Comparison of ENCODE assay signal across 9 cellular contexts in genomic region chr4:169485791-169486742, GRCh38.
DNase-seq lines count a peak whose midpoint lies in the region; ATAC-seq and TF ChIP-seq lines count a peak whose summit lies in the region.
"Had no signal": no experiment of that assay in that cellular context is flagged by ENCODE, and none has a peak within 500 bp of the region (broad histone marks: within the 10 kb centered on the region; RNA-seq: fewer than 3 reads in every experiment).

No MANE protein-coding gene starts in this region.

- no peak for TF ChIP-seq POLR2A in tibial nerve (IDR thresholded peaks at IDR 0.05)

- POLR2A ChIA-PET in PC-3 (lab: Charles Lee; ENCODE audit: unreplicated experiment): no interaction called here

- ATAC-seq in GM19372 (IDR thresholded peaks at IDR 0.05; ENCODE audit: low read depth, unreplicated experiment): peak; percentile 75
- ATAC-seq in HG03571 (IDR thresholded peaks at IDR 0.05; ENCODE audit: unreplicated experiment): peak; percentile 80
- ATAC-seq in PC-3: peak; percentile 54; the same call in 1 of the 2 replicates

- peak overlapping the region; percentile 76 for H2AFZ ChIP-seq in PC-3 (ENCODE audit: low read length)
- no peak overlapping the region for H2AFZ ChIP-seq in mammary epithelial cell (ENCODE audit: low read depth, low read length)

- no peaks in the 10 kb centered on the region for H3F3A ChIP-seq in PC-3 (ENCODE audit: low read length, unreplicated experiment)

- H3K9me2 ChIP-seq in PC-3 (replicated peaks; ENCODE audit: low read length): no peaks in the 10 kb centered on the region

- no TSS peak for BruUV-seq in PC-3 (replicated peaks; lab: Mats Ljungman, UMichigan)
- no TSS peak for BruUV-seq in mammary epithelial cell (replicated peaks; lab: Mats Ljungman, UMichigan)

- intact Hi-C loops in PC-3 (cut with micrococcal nuclease) (loop anchor here (1.0 to 10.0 kb wide), 4 partner anchors 214 to 563 kb away; no protein-coding TSS in a partner anchor), mammary epithelial cell (cut with micrococcal nuclease) (loop anchor here (1.0 to 2.0 kb wide), 5 partner anchors 215 to 1303 kb away; no protein-coding TSS in a partner anchor)

- no peak for TF ChIP-seq EP300 in tibial nerve (IDR thresholded peaks at IDR 0.05)

- H4K20me1 ChIP-seq in PC-3 (ENCODE audit: low read length) (no peaks in the 10 kb centered on the region), mammary epithelial cell (ENCODE audit: insufficient read depth, low read length) (no peaks in the 10 kb centered on the region)
- H4K20me1 ChIP-seq: BLaER1 treated with 17β-estradiol and CSF1 and Interleukin-3, amounts not matched to agents 10 nM and 100 nM had no signal

- H3K4me3 ChIP-seq in PC-3 (ENCODE audit: low read length) (peak overlapping the region; percentile 28), mammary epithelial cell (replicated peaks in 1 of 3; ENCODE audit: insufficient read depth in 1 of 3, low read depth in 2 of 3, low read length in 3 of 3) (no peak overlapping the region), tibial nerve (no peak overlapping the region)
- H3K4me3 ChIP-seq: BLaER1 treated with 17β-estradiol and CSF1 and Interleukin-3, amounts not matched to agents 10 nM and 100 nM had no signal

- no peaks in the 10 kb centered on the region for H3K27me3 ChIP-seq in PC-3 (ENCODE audit: low read length)
- no peaks in the 10 kb centered on the region for H3K27me3 ChIP-seq in mammary epithelial cell (ENCODE audit: insufficient read depth, low read length)
- no peaks in the 10 kb centered on the region for H3K27me3 ChIP-seq in tibial nerve
- H3K27me3 ChIP-seq: BLaER1 treated with 17β-estradiol and CSF1 and Interleukin-3, amounts not matched to agents 10 nM and 100 nM had no signal

- 32% methylated on average over 7 of the region's 7 CpGs for WGBS in mammary epithelial cell (ENCODE audit: low coverage, missing lambda C conversion rate)
- WGBS in tibial nerve, 2 donors: 17 to 21% methylated on average over 7 of the region's 7 CpGs

- H3K4me1 ChIP-seq in PC-3 (ENCODE audit: insufficient read depth, low read length) (peaks cover 18% of the 10 kb centered on the region), mammary epithelial cell (ENCODE audit: insufficient read depth, low read length) (peaks cover 4% of the 10 kb centered on the region), tibial nerve (peaks cover 0 to 8% (median 2%) of the 10 kb centered on the region in 4 donors)
- H3K4me1 ChIP-seq: BLaER1 treated with 17β-estradiol and CSF1 and Interleukin-3, amounts not matched to agents 10 nM and 100 nM had no signal

- dilution Hi-C loops in mammary epithelial cell (cut with HindIII; ENCODE audit: low sequenced_read_pairs): no loop called here

- in situ Hi-C loops in mammary epithelial cell (cut with MboI; ENCODE audit: low sequenced_read_pairs in 2 of 2): loop anchor here (5.0 to 10.0 kb wide), 4 partner anchors 221 to 561 kb away; partner anchors contain the start of gene CBR4 (in 1 of the 2)

- H3K36me3 ChIP-seq in PC-3 (ENCODE audit: low read depth, low read length) (no peaks in the 10 kb centered on the region), mammary epithelial cell (ENCODE audit: insufficient read depth, low read length) (no peaks in the 10 kb centered on the region), tibial nerve (peaks cover 0 to 63% (median 0%) of the 10 kb centered on the region in 3 donors)

- H3K79me2 ChIP-seq in PC-3 (ENCODE audit: low read length) (no peaks in the 10 kb centered on the region), mammary epithelial cell (ENCODE audit: insufficient read depth, low read length) (no peaks in the 10 kb centered on the region)

- H3K9ac ChIP-seq in PC-3 (ENCODE audit: low read length): peak overlapping the region; percentile 37
- H3K9ac ChIP-seq in mammary epithelial cell (ENCODE audit: insufficient read depth, low read length): no peak overlapping the region

- no peaks in the 10 kb centered on the region for H3K9me3 ChIP-seq in PC-3 (ENCODE audit: low read length)
- no peaks in the 10 kb centered on the region for H3K9me3 ChIP-seq in mammary epithelial cell (replicated peaks; ENCODE audit: insufficient read depth, low read length)
- H3K9me3 ChIP-seq in tibial nerve: peaks cover 0 to 14% (median 0%) of the 10 kb centered on the region in 4 donors

- TF ChIP-seq CTCF in PC-3 (conservative IDR thresholded peaks at IDR 0.05; ENCODE audit: low read depth, low read length) (peak; percentile 75), mammary epithelial cell (conservative IDR thresholded peaks at IDR 0.05 in 1 of 2, IDR thresholded peaks at IDR 0.05 in 1 of 2; ENCODE audit: extremely low read depth in 1 of 2, insufficient read depth in 1 of 2, low read depth in 1 of 2, low read length in 2 of 2) (peak; percentile 43 to 54), tibial nerve (IDR thresholded peaks at IDR 0.05) (peak in 4 of 5 experiments; percentile 13 to 63 (median 47))

- DNase-seq in DMS79 treated with DMSO at 0.1 percent for 48 hours (lab: John Stamatoyannopoulos, UW): peak; percentile 1
- no peak for DNase-seq in DMS79 (lab: John Stamatoyannopoulos, UW)
- DNase-seq in PC-3: peak; percentile 74
- DNase-seq in mammary epithelial cell: peak; percentile 50
- peak; percentile 85 for DNase-seq in left kidney (ENCODE audit: low read depth, low spot score)
- peak in 1 of 2 donors; percentile 51 for DNase-seq in tibial nerve (ENCODE audit: low spot score in 2 of 2)

- H3K4me2 ChIP-seq in PC-3 (ENCODE audit: low read length): peak overlapping the region; percentile 76
- H3K4me2 ChIP-seq in mammary epithelial cell (ENCODE audit: insufficient read depth, low read depth, low read length): no peak overlapping the region

- CTCF ChIA-PET in PC-3 (lab: Charles Lee): interaction anchor here (1.0 to 1.2 kb wide), 2 partner anchors 230 to 283 kb away, joined by 3 to 5 read pairs; no protein-coding TSS in a partner anchor
- CTCF ChIA-PET in mammary epithelial cell (lab: Charles Lee; ENCODE audit: low non-redundant PET): no interaction called here

- H3K27ac ChIP-seq in PC-3 (ENCODE audit: low read length) (no peak overlapping the region), mammary epithelial cell (ENCODE audit: insufficient read depth, low read depth, low read length) (peak overlapping the region; percentile 15), tibial nerve (no peak overlapping the region)
